ENCODE assay signal across 12 cellular contexts in genomic region chr1:204319462-204319861, GRCh38. TPM values are rescaled to one million over a fixed set of nuclear protein-coding genes. Genes with fewer than 3 reads are reported as not detected.
DNase-seq lines count a peak whose midpoint lies in the region; ATAC-seq and TF ChIP-seq lines count a peak whose summit lies in the region.
"Had no signal": no experiment of that assay in that cellular context is flagged by ENCODE, and none has a peak within 500 bp of the region (broad histone marks: within the 10 kb centered on the region; RNA-seq: fewer than 3 reads in every experiment).

No MANE protein-coding gene starts in this region.

- H3K27ac ChIP-seq in duodenal mucosa (ENCODE audit: low read depth, low read length) (peak overlapping the region; percentile 33), mucosa of rectum (ENCODE audit: low read depth in 2 of 2, low read length in 2 of 2) (peak overlapping the region; percentile 65 to 74)
- H3K27ac ChIP-seq: HL-60, VCaP had no signal

- no peak for ATAC-seq in GM18870 (IDR thresholded peaks at IDR 0.05; ENCODE audit: unreplicated experiment)
- no peak for ATAC-seq in Right ventricle myocardium superior (ENCODE audit: poor library complexity)

- H3K9me3 ChIP-seq in duodenal mucosa (ENCODE audit: control insufficient read depth in 1 of 2, low read length in 2 of 2) (no peaks in the 10 kb centered on the region), mucosa of rectum (ENCODE audit: control insufficient read depth in 2 of 2, low read length in 2 of 2) (no peaks in the 10 kb centered on the region)

- H3K4me3 ChIP-seq in AG10803 (ENCODE audit: low read length) (no peak overlapping the region), duodenal mucosa (ENCODE audit: low read depth in 1 of 2, low read length in 2 of 2) (no peak overlapping the region), mucosa of rectum (ENCODE audit: low read length in 2 of 2) (no peak overlapping the region)

- H3K36me3 ChIP-seq in duodenal mucosa (ENCODE audit: control insufficient read depth in 1 of 2, insufficient read depth in 2 of 2, low read length in 2 of 2) (peaks cover 0 to 14% of the 10 kb centered on the region in 2 donors), mucosa of rectum (ENCODE audit: control insufficient read depth in 2 of 2, insufficient read depth in 2 of 2, low read length in 2 of 2) (peaks cover 2 to 7% of the 10 kb centered on the region in 2 donors)

- H3K9ac ChIP-seq in duodenal mucosa (ENCODE audit: low read depth in 1 of 2, low read length in 2 of 2) (no peak overlapping the region), mucosa of rectum (ENCODE audit: low read depth in 1 of 2, low read length in 2 of 2) (no peak overlapping the region)

- no peak for TF ChIP-seq CTCF in AG10803 (conservative IDR thresholded peaks at IDR 0.05; ENCODE audit: low read length)

- H3K4me1 ChIP-seq in duodenal mucosa (ENCODE audit: control insufficient read depth in 1 of 2, insufficient read depth in 2 of 2, low read length in 2 of 2) (peaks cover 18 to 37% of the 10 kb centered on the region in 2 donors), mucosa of rectum (ENCODE audit: control insufficient read depth in 2 of 2, insufficient read depth in 2 of 2, low read length in 2 of 2) (peaks cover 14 to 22% of the 10 kb centered on the region in 2 donors)

- intact Hi-C loops in Right ventricle myocardium superior (cut with DNase I): no loop called here

- H3K27me3 ChIP-seq in duodenal mucosa (ENCODE audit: control insufficient read depth in 1 of 2, insufficient read depth in 2 of 2, low read length in 2 of 2) (no peaks in the 10 kb centered on the region), mucosa of rectum (ENCODE audit: control insufficient read depth in 2 of 2, insufficient read depth in 2 of 2, low read length in 2 of 2) (no peaks in the 10 kb centered on the region)

- peak; percentile 90 for DNase-seq in AG10803 (ENCODE audit: low read depth)
- DNase-seq in NCI-H460 (ENCODE audit: extremely low read depth, low read depth): peak; percentile 42
- DNase-seq in stimulated activated CD4-positive, alpha-beta T cell treated with anti-CD3 and anti-CD28 coated beads, Interleukin-4, amount 100 ng/mL, for 4 hours: no peak
- DNase-seq in COLO668 (lab: John Stamatoyannopoulos, UW; ENCODE audit: unreplicated experiment): no peak
- no peak for DNase-seq in Right ventricle myocardium superior
- DNase-seq: H7, NCI-H748 treated with DMSO at 0.1 percent for 48 hours had no signal

RNA-seq across cellular contexts. Expression of gene PLEKHA6, which starts 40.3 kb away (rescaled TPM):
- 0.07 and 0.14 TPM in 2 replicates for total RNA-seq in NCI-H460 (2014; rRNA removed; shearing (Covaris generic))
- polyA plus RNA-seq in NCI-H460 (2014; cell fraction: nucleus; rRNA removed): 0.08 and 0.13 TPM in 2 replicates
- 20.0 TPM for total RNA-seq in Right ventricle myocardium superior

Comparison
In these comparisons a context has a peak if more than half of its experiments do, and no peak if none do; other contexts are left out.
1. DNase-seq: peak in AG10803 (single experiment) and NCI-H460 (single experiment); none in stimulated activated CD4-positive, alpha-beta T cell treated with anti-CD3 and anti-CD28 coated beads, Interleukin-4, amount 100 ng/mL, for 4 hours (0 of 2), COLO668 (single experiment) and Right ventricle myocardium superior (single experiment).
2. RNA of gene PLEKHA6, which starts 40.3 kb away (total RNA-seq): 20.0 TPM in Right ventricle myocardium superior (single experiment); 0.07 to 0.14 TPM in NCI-H460; every median in the first group is over 10 times any median in the second.